Comparison of ENCODE assay signal across 8 cellular contexts in the genomic region with DNA sequence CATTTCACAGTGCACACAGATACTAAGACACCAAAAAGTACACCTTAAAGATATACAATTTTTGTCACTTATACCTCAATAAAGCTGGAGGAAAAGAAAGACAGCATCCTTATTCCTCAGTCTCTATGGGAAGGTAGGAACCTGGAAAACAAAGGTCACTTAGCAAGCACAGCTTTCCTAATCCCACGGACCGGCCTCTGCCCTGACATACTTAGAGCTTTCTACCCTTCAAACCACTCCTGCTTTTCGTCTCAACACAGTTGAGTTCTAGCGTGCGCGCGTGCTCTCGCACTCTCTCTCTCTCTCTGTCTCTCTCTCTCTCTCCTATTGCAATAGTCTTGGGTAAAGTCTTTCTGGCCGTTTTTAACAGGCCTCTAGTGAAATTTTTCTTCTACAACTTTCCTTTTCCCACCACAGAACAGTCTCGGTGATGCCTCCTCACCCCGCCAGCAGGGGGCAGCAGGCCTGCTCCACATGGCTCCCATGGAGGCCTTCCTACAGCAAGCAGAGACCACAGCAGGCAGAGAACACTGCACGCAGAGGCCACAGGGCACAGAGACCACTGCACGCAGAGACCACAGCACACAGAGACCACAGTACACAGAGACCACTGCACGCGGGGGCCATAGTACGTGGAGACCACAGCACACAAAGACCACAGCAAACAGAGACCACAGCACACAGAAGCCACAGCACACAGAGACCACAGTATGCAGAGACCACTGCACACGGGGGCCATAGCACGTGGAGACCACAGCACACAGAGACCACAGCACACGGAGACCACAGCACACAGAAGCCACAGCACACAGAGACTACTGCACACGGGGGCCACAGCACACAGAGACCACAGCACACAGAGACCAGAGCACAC.
A peak's percentile ranks its signal among the peaks of the same experiment; 100 is the strongest.
DNase-seq lines count a peak whose midpoint lies in the region; ATAC-seq lines count a peak whose summit lies in the region.

No MANE protein-coding gene starts in this region.

- peak; percentile 41 for DNase-seq in activated gamma-delta T cell treated with Interleukin-2 at 50 U/mL for 16 hours
- DNase-seq in activated gamma-delta T cell (lab: John Stamatoyannopoulos, UW) = no peak
- peak; percentile 38 for DNase-seq in NCI-H146 treated with DMSO at 0.1 percent for 48 hours (lab: John Stamatoyannopoulos, UW; ENCODE audit: unreplicated experiment)
- peak; percentile 61 for DNase-seq in activated CD8-positive, alpha-beta memory T cell treated with anti-CD3 and anti-CD28 coated beads, Interleukin-2, amount 50 U/mL, for 4 hours
- DNase-seq in foreskin melanocyte = peak; percentile 14
- DNase-seq in stimulated activated CD4-positive, alpha-beta T cell treated with anti-CD3 and anti-CD28 coated beads, Interleukin-4, amount 100 ng/mL, for 48 hours (ENCODE audit: low read depth in 2 of 2) = peak; percentile 52 to 82
- DNase-seq in NCI-H510A treated with DMSO at 0.1 percent for 48 hours (lab: John Stamatoyannopoulos, UW) = no peak

- peak; percentile 77 for ATAC-seq in HG02571 (IDR thresholded peaks at IDR 0.05; ENCODE audit: unreplicated experiment)

Comparison
In these comparisons a context has a peak if more than half of its experiments do, and no peak if none do; other contexts are left out.
1. DNase-seq: peak in activated gamma-delta T cell treated with Interleukin-2 at 50 U/mL for 16 hours (single experiment), NCI-H146 treated with DMSO at 0.1 percent for 48 hours (single experiment), activated CD8-positive, alpha-beta memory T cell treated with anti-CD3 and anti-CD28 coated beads, Interleukin-2, amount 50 U/mL, for 4 hours (single experiment), foreskin melanocyte (single experiment) and stimulated activated CD4-positive, alpha-beta T cell treated with anti-CD3 and anti-CD28 coated beads, Interleukin-4, amount 100 ng/mL, for 48 hours (2 of 2); none in activated gamma-delta T cell (single experiment) and NCI-H510A treated with DMSO at 0.1 percent for 48 hours (single experiment).